In genomic region chr7:150685219-150686029, GRCh38 we compare ENCODE assay signal across 7 cellular contexts. TPM values are rescaled to one million over a fixed set of nuclear protein-coding genes. Genes with fewer than 3 reads are reported as not detected.
DNase-seq lines count a peak whose midpoint lies in the region; ATAC-seq, FAIRE-seq and TF ChIP-seq lines count a peak whose summit lies in the region.

TSS of gene GIMAP2 (plus strand) at chr7:150685706. CDS start at chr7:150687060, 1,354 bp downstream.

- H3K36me3 Mint-ChIP-seq in activated naive CD4-positive, alpha-beta T cell treated with anti-CD3 and anti-CD28 coated beads, Interleukin-2, amount 50 U/mL, for 24 hours = peaks cover 41% of the 10 kb centered on the region
- H3K36me3 Mint-ChIP-seq in stimulated activated naive B cell treated with anti-CD40 and anti-IgM and Interleukin-4, amounts not matched to agents 10 μg/mL and 1 μg/mL and 100 μg/mL, for 72 hours = peaks cover 29 to 34% of the 10 kb centered on the region in 2 donors

- H3K9me3 Mint-ChIP-seq in activated naive CD4-positive, alpha-beta T cell treated with anti-CD3 and anti-CD28 coated beads, Interleukin-2, amount 50 U/mL, for 24 hours = peaks cover 17% of the 10 kb centered on the region
- H3K9me3 Mint-ChIP-seq in stimulated activated naive B cell treated with anti-CD40 and anti-IgM and Interleukin-4, amounts not matched to agents 10 μg/mL and 1 μg/mL and 100 μg/mL, for 72 hours = peaks cover 4 to 8% of the 10 kb centered on the region in 2 donors

- no peak for TF ChIP-seq POLR2A in GM12892 (IDR thresholded peaks at IDR 0.05; ENCODE audit: low read depth, low read length)

- H3K4me1 ChIP-seq in Karpas-422 (ENCODE audit: low read length) = peaks cover 6% of the 10 kb centered on the region; the same call in 1 of the 2 replicates
- no peaks in the 10 kb centered on the region for H3K4me1 ChIP-seq in hepatocyte (ENCODE audit: insufficient read depth)

- H3K27ac Mint-ChIP-seq in activated naive CD4-positive, alpha-beta T cell treated with anti-CD3 and anti-CD28 coated beads, Interleukin-2, amount 50 U/mL, for 24 hours = peak within 1 kb of the TSS; percentile 99
- peak within 1 kb of the TSS; percentile 91 for H3K27ac Mint-ChIP-seq in stimulated activated naive B cell treated with anti-CD40 and anti-IgM and Interleukin-4, amounts not matched to agents 10 μg/mL and 1 μg/mL and 100 μg/mL, for 72 hours

- no peaks in the 10 kb centered on the region for H3K27me3 Mint-ChIP-seq in activated naive CD4-positive, alpha-beta T cell treated with anti-CD3 and anti-CD28 coated beads, Interleukin-2, amount 50 U/mL, for 24 hours
- no peaks in the 10 kb centered on the region for H3K27me3 Mint-ChIP-seq in stimulated activated naive B cell treated with anti-CD40 and anti-IgM and Interleukin-4, amounts not matched to agents 10 μg/mL and 1 μg/mL and 100 μg/mL, for 72 hours

- peak within 1 kb of the TSS; percentile 16 for H3K9ac ChIP-seq in Karpas-422 (ENCODE audit: low read length)

- H4K20me1 ChIP-seq in Karpas-422 (ENCODE audit: insufficient read depth, low read depth, low read length) (no peaks in the 10 kb centered on the region), hepatocyte (ENCODE audit: insufficient read depth, poor library complexity, severe bottlenecking) (no peaks in the 10 kb centered on the region)

- H3K4me2 ChIP-seq in Karpas-422 (ENCODE audit: low read depth, low read length, poor library complexity, severe bottlenecking) (peak within 1 kb of the TSS; percentile 54), hepatocyte (peak within 1 kb of the TSS; percentile 65)

- DNase-seq in GM12892 (ENCODE audit: insufficient read length) (no peak), Karpas-422 (peak; percentile 42), hepatocyte (ENCODE audit: low spot score) (peak; percentile 16), DMS 273 treated with DMSO at 0.1 percent for 48 hours (lab: John Stamatoyannopoulos, UW) (no peak)
- peak; percentile 3 for DNase-seq in stimulated activated naive B cell treated with anti-CD40 and anti-IgM and Interleukin-4, amounts not matched to agents 10 μg/mL and 1 μg/mL and 100 μg/mL, for 72 hours

- H3K27ac ChIP-seq in Karpas-422 (ENCODE audit: low read length) = no peak within 1 kb of the TSS
- peak within 1 kb of the TSS; percentile 27 for H3K27ac ChIP-seq in hepatocyte

- 45% methylated on average over 6 of the region's 6 CpGs for WGBS in hepatocyte (ENCODE audit: low lambda C conversion rate, missing lambda C conversion rate)

- H3K27me3 ChIP-seq in Karpas-422 (ENCODE audit: low read length) = no peaks in the 10 kb centered on the region
- no peaks in the 10 kb centered on the region for H3K27me3 ChIP-seq in hepatocyte

- no peak for TF ChIP-seq CTCF in hepatocyte (IDR thresholded peaks at IDR 0.05; ENCODE audit: poor library complexity)

- H3K9me3 ChIP-seq in Karpas-422 (ENCODE audit: low read length) (no peaks in the 10 kb centered on the region), hepatocyte (ENCODE audit: low read depth) (no peaks in the 10 kb centered on the region)

- no peaks in the 10 kb centered on the region for H3K79me2 ChIP-seq in Karpas-422 (ENCODE audit: low read length)
- no peaks in the 10 kb centered on the region for H3K79me2 ChIP-seq in hepatocyte

- H3K9me2 ChIP-seq in Karpas-422 (replicated peaks; ENCODE audit: insufficient read depth, low read length) = no peaks in the 10 kb centered on the region
- H3K9me2 ChIP-seq in hepatocyte (replicated peaks; ENCODE audit: insufficient read depth) = no peaks in the 10 kb centered on the region

- H3K36me3 ChIP-seq in Karpas-422 (ENCODE audit: insufficient read depth, low read length) (no peaks in the 10 kb centered on the region), hepatocyte (replicated peaks; ENCODE audit: insufficient read depth, low read depth) (no peaks in the 10 kb centered on the region)

- peak within 1 kb of the TSS; percentile 50 for H3K4me3 ChIP-seq in Karpas-422 (ENCODE audit: low read length)
- no peak within 1 kb of the TSS for H3K4me3 ChIP-seq in hepatocyte

- H3K4me3 Mint-ChIP-seq in activated naive CD4-positive, alpha-beta T cell treated with anti-CD3 and anti-CD28 coated beads, Interleukin-2, amount 50 U/mL, for 24 hours = peak within 1 kb of the TSS; percentile 96
- H3K4me3 Mint-ChIP-seq in stimulated activated naive B cell treated with anti-CD40 and anti-IgM and Interleukin-4, amounts not matched to agents 10 μg/mL and 1 μg/mL and 100 μg/mL, for 72 hours = peak within 1 kb of the TSS; percentile 89 to 90

- peak; percentile 98 for ATAC-seq in GM21529 (IDR thresholded peaks at IDR 0.05; ENCODE audit: unreplicated experiment)
- ATAC-seq in stimulated activated naive B cell treated with anti-CD40 and anti-IgM and Interleukin-4, amounts not matched to agents 10 μg/mL and 1 μg/mL and 100 μg/mL, for 72 hours (replicated peaks) = peak; percentile 92

- FAIRE-seq in GM12892 (lab: Jason Lieb, UNC) = peak; percentile 93

- peaks cover 88% of the 10 kb centered on the region for H3K4me1 Mint-ChIP-seq in activated naive CD4-positive, alpha-beta T cell treated with anti-CD3 and anti-CD28 coated beads, Interleukin-2, amount 50 U/mL, for 24 hours
- peaks cover 19 to 42% of the 10 kb centered on the region in 2 donors for H3K4me1 Mint-ChIP-seq in stimulated activated naive B cell treated with anti-CD40 and anti-IgM and Interleukin-4, amounts not matched to agents 10 μg/mL and 1 μg/mL and 100 μg/mL, for 72 hours

- H2AFZ ChIP-seq in Karpas-422 (ENCODE audit: low read length) (peak within 1 kb of the TSS; percentile 33; the same call in 1 of the 2 replicates), hepatocyte (peak within 1 kb of the TSS; percentile 53)

RNA-seq across cellular contexts. Expression of gene GIMAP2, which starts in this region (rescaled TPM):
- 29.7 TPM for polyA plus RNA-seq in GM12892 (2012; ENCODE audit: missing spikeins)
- total RNA-seq in Karpas-422 (2014; rRNA removed; shearing (Covaris generic); ENCODE audit: low replicate concordance) = 1.0 and 1.3 TPM in 2 replicates
- total RNA-seq in hepatocyte = 1.4 and 2.4 TPM in 2 replicates
- polyA plus RNA-seq in hepatocyte = 0.23 and 1.1 TPM in 2 replicates

Comparison
In these comparisons a context has a peak if more than half of its experiments do, and no peak if none do; other contexts are left out.
1. DNase-seq: peak in Karpas-422 (single experiment), hepatocyte (single experiment) and stimulated activated naive B cell treated with anti-CD40 and anti-IgM and Interleukin-4, amounts not matched to agents 10 μg/mL and 1 μg/mL and 100 μg/mL, for 72 hours (single experiment); none in GM12892 (single experiment) and DMS 273 treated with DMSO at 0.1 percent for 48 hours (single experiment).